Comparison of ENCODE assay signal across 23 cellular contexts in the genomic region with DNA sequence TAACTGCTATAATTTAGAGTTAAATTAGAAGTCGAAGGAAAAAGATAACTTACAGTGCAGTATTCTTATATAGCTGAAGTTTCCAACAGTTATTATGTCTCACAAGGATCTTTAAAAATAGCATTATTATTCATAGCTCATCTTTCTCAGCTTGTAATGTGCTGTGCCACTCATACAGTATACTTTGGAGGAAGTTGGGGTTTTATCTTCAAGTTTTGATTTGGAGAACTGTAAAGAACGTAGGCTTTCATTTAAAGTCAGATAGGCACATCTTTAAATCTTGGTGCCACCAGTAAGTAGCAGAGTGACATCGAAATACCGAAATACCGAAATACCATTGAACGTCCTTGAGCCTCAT.
"Had no signal": no experiment of that assay in that cellular context is flagged by ENCODE, and none has a peak within 500 bp of the region (broad histone marks: within the 10 kb centered on the region; RNA-seq: fewer than 3 reads in every experiment).

No MANE protein-coding gene starts in this region.

- H3K4me3 ChIP-seq: heart left ventricle, sigmoid colon, transverse colon had no signal

- H3K4me1 Mint-ChIP-seq: immature natural killer cell, naive B cell had no signal

- H3K27me3 Mint-ChIP-seq: progenitor cell of endocrine pancreas had no signal

- ATAC-seq: heart left ventricle had no signal

- DNase-seq: activated CD4-positive, alpha-beta T cell treated with anti-CD3 and anti-CD28 coated beads for 4 hours; activated CD4-positive, alpha-beta T cell treated with anti-CD3 and anti-CD28 coated beads, Interleukin-2, amount 50 U/mL, for 48 hours; activated CD4-positive, CD25-positive, alpha-beta regulatory T cell; activated CD8-positive, alpha-beta memory T cell treated with anti-CD3 and anti-CD28 coated beads for 24 hours; activated gamma-delta T cell; activated naive CD4-positive, alpha-beta T cell treated with anti-CD3 and anti-CD28 coated beads, Interleukin-2, amount 50 U/mL, for 16 hours; activated T-cell treated with anti-CD3 and anti-CD28 coated beads, Interleukin-2, amount 50 U/mL, for 1 hour; amniotic stem cell; brain microvascular endothelial cell; foreskin fibroblast; heart left ventricle; hypothalamus; immature natural killer cell; naive B cell; nephron progenitor cell; sigmoid colon; stimulated activated CD4-positive, alpha-beta T cell treated with anti-CD3 and anti-CD28 coated beads, Interleukin-4, amount 100 ng/mL, for 24 hours; stimulated activated naive CD4-positive, alpha-beta T cell had no signal

- H3K4me3 Mint-ChIP-seq: activated T-helper 1 cell treated with anti-CD3 and anti-CD28 coated beads, Interleukin-12 subunit alpha, Interleukin-12 subunit beta, Interleukin-2, Interleukin-4 antibody, amounts not matched to agents 30 ng/mL and 10 ng/mL and 1 ng/mL, durations not matched to agents 14 hours and 24 hours and 36 hours; immature natural killer cell; mesothelial cell of epicardium; naive B cell; nephron progenitor cell had no signal

- H3K36me3 Mint-ChIP-seq: immature natural killer cell, mesothelial cell of epicardium, naive B cell had no signal

- H3K9me3 Mint-ChIP-seq: activated T-helper 1 cell treated with anti-CD3 and anti-CD28 coated beads, Interleukin-12 subunit alpha, Interleukin-12 subunit beta, Interleukin-2, Interleukin-4 antibody, amounts not matched to agents 30 ng/mL and 10 ng/mL and 1 ng/mL, durations not matched to agents 14 hours and 24 hours and 36 hours; immature natural killer cell had no signal

- H3K27ac Mint-ChIP-seq: activated T-helper 1 cell treated with anti-CD3 and anti-CD28 coated beads, Interleukin-12 subunit alpha, Interleukin-12 subunit beta, Interleukin-2, Interleukin-4 antibody, amounts not matched to agents 30 ng/mL and 10 ng/mL and 1 ng/mL, durations not matched to agents 14 hours and 24 hours and 36 hours; immature natural killer cell; progenitor cell of endocrine pancreas had no signal

- H3K36me3 ChIP-seq: brain microvascular endothelial cell, heart left ventricle, neutrophil, sigmoid colon, transverse colon had no signal

- H3K27ac ChIP-seq: brain microvascular endothelial cell, heart left ventricle, neutrophil, sigmoid colon had no signal

- H3K9me3 ChIP-seq: heart left ventricle, neutrophil, sigmoid colon, transverse colon had no signal

- H3K27me3 ChIP-seq: brain microvascular endothelial cell, heart left ventricle, neutrophil, sigmoid colon, transverse colon had no signal
